ENCODE assay signal across 8 cellular contexts in the genomic region with DNA sequence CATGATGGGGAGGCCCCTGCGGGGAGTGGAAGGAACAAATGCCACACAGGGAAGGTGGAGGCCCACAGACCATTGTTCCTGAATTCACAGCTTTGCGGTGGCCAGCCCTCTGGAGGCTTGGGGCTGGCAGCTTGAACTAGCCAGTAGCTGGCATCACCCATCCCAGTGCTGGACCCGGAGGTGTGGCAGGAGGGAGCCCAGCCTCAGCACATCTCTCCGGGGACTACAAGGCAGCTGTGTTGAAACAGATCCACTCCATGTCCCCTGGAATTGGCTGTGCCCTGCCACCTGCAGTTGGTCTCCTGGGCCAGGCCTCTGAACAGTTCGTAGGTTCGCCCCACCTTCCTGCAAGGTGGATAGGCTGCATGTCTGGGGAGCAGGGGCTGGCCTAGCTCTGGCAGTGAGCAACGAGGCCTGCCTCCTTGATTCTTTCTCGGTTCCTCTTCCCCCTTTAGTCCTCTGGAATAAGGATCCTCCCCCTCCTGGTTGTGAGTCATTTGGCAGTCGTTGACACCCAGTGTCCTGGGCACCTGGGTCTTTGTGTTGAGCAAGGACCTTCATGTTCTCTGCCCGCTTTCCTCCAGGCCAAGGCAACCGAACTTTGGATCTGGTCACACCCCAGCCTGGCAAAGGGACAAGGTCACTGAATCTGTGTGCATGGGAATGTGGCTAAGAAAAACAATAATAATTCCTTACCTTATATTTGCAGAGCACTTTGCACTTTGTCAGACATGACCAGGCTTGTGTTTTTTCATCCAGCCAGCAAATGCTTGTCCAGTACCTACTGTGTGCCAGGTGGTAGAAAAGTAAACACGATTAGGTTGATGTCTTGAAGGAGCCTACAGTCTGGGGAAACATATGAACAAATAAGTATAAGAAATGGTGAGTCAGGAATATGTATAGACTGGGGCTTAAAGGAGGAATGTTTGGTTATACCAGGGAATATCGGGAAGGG. TPM values are rescaled to one million over a fixed set of nuclear protein-coding genes. Genes with fewer than 3 reads are reported as not detected.
DNase-seq lines count a peak whose midpoint lies in the region; ATAC-seq and TF ChIP-seq lines count a peak whose summit lies in the region.

No MANE protein-coding gene starts in this region.

- H3K27me3 ChIP-seq in skeletal muscle tissue (ENCODE audit: control insufficient read depth in 3 of 3, insufficient read depth in 3 of 3, low read length in 3 of 3) = no peaks in the 10 kb centered on the region

- no peaks in the 10 kb centered on the region for H3K9me3 Mint-ChIP-seq in T-helper 2 cell treated with Interferon-gamma antibody and Interleukin-4, amounts not matched to agents 5 μg/mL and 100 μg/mL, for 36 hours

- H3K27ac Mint-ChIP-seq in T-helper 2 cell treated with Interferon-gamma antibody and Interleukin-4, amounts not matched to agents 5 μg/mL and 100 μg/mL, for 36 hours = no peak overlapping the region

- H3K36me3 Mint-ChIP-seq in T-helper 2 cell treated with Interferon-gamma antibody and Interleukin-4, amounts not matched to agents 5 μg/mL and 100 μg/mL, for 36 hours (ENCODE audit: low read depth) = peaks cover 26% of the 10 kb centered on the region

- no peak for TF ChIP-seq CTCF in fibroblast of the aortic adventitia (IDR thresholded peaks at IDR 0.05; ENCODE audit: insufficient read depth, low read length)

- no peaks in the 10 kb centered on the region for H3K9me3 ChIP-seq in skeletal muscle tissue (ENCODE audit: control insufficient read depth in 3 of 3, low read length in 3 of 3)

- peaks cover 27 to 30% (median 27%) of the 10 kb centered on the region in 3 donors for H3K4me1 ChIP-seq in skeletal muscle tissue (ENCODE audit: control insufficient read depth in 3 of 3, insufficient read depth in 3 of 3, low read length in 3 of 3)

- ATAC-seq in GM21529 (IDR thresholded peaks at IDR 0.05; ENCODE audit: unreplicated experiment) = peak; percentile 72
- ATAC-seq in HG03457 (IDR thresholded peaks at IDR 0.05; ENCODE audit: unreplicated experiment) = no peak

- H3K4me3 ChIP-seq in fibroblast of the aortic adventitia (ENCODE audit: low read depth, low read length) (no peak overlapping the region), skeletal muscle tissue (ENCODE audit: low read length in 3 of 3) (no peak overlapping the region)

- H3K4me3 Mint-ChIP-seq in T-helper 2 cell treated with Interferon-gamma antibody and Interleukin-4, amounts not matched to agents 5 μg/mL and 100 μg/mL, for 36 hours = no peak overlapping the region

- H3K4me1 Mint-ChIP-seq in T-helper 2 cell treated with Interferon-gamma antibody and Interleukin-4, amounts not matched to agents 5 μg/mL and 100 μg/mL, for 36 hours (ENCODE audit: low read depth) = peaks cover 7% of the 10 kb centered on the region

- DNase-seq in RPMI8226 (peak; percentile 95), fibroblast of the aortic adventitia (ENCODE audit: low read depth) (peak; percentile 72), NCI-H510A treated with DMSO at 0.1 percent for 48 hours (lab: John Stamatoyannopoulos, UW) (no peak), globus pallidus (ENCODE audit: low spot score) (no peak)
- DNase-seq in T-helper 2 cell treated with Interferon-gamma antibody and Interleukin-4, amounts not matched to agents 5 μg/mL and 100 μg/mL, for 36 hours (ENCODE audit: low spot score) = no peak

- peak overlapping the region in 1 of 3 donors; percentile 50 for H3K9ac ChIP-seq in skeletal muscle tissue (ENCODE audit: low read depth in 1 of 3, low read length in 3 of 3)

- H3K27me3 Mint-ChIP-seq in T-helper 2 cell treated with Interferon-gamma antibody and Interleukin-4, amounts not matched to agents 5 μg/mL and 100 μg/mL, for 36 hours (ENCODE audit: low read depth) = no peaks in the 10 kb centered on the region

- peaks cover 2 to 8% (median 8%) of the 10 kb centered on the region in 3 donors for H3K36me3 ChIP-seq in skeletal muscle tissue (ENCODE audit: control insufficient read depth in 3 of 3, insufficient read depth in 3 of 3, low read length in 3 of 3)

- H3K27ac ChIP-seq in skeletal muscle tissue (ENCODE audit: low read depth, low read length) = peak overlapping the region; percentile 7

RNA-seq across cellular contexts. Expression of a gene that starts 29.6 kb away (rescaled TPM):
- 24.3 and 24.6 TPM in 2 replicates for total RNA-seq in fibroblast of the aortic adventitia (ENCODE audit: low replicate concordance)
- total RNA-seq in skeletal muscle tissue = 5.7 TPM

RNA-seq across cellular contexts. Expression of a gene that starts 55.0 kb away (rescaled TPM):
- total RNA-seq in fibroblast of the aortic adventitia (ENCODE audit: low replicate concordance) = 73.8 and 265 TPM in 2 replicates
- total RNA-seq in skeletal muscle tissue = 36.0 TPM

Comparison
In these comparisons a context has a peak if more than half of its experiments do, and no peak if none do; other contexts are left out.
1. DNase-seq: peak in RPMI8226 (single experiment) and fibroblast of the aortic adventitia (single experiment); none in NCI-H510A treated with DMSO at 0.1 percent for 48 hours (single experiment), T-helper 2 cell treated with Interferon-gamma antibody and Interleukin-4, amounts not matched to agents 5 μg/mL and 100 μg/mL, for 36 hours (single experiment) and globus pallidus (single experiment).